Comparison of ENCODE assay signal across 10 cellular contexts in genomic region chrX:154017766-154018517, GRCh38. TPM values are rescaled to one million over a fixed set of nuclear protein-coding genes. Genes with fewer than 3 reads are reported as not detected.
DNase-seq lines count a peak whose midpoint lies in the region; ATAC-seq and TF ChIP-seq lines count a peak whose summit lies in the region.
"Had no signal": no experiment of that assay in that cellular context is flagged by ENCODE, and none has a peak within 500 bp of the region (broad histone marks: within the 10 kb centered on the region; RNA-seq: fewer than 3 reads in every experiment).

No MANE protein-coding gene starts in this region.

- no peaks in the 10 kb centered on the region for H3K27me3 Mint-ChIP-seq in activated naive CD4-positive, alpha-beta T cell treated with anti-CD3 and anti-CD28 coated beads for 36 hours (ENCODE audit: low read depth)
- no peaks in the 10 kb centered on the region for H3K27me3 Mint-ChIP-seq in activated B cell treated with CpG ODN at 0.5 μM for 24 hours

- H3K4me3 ChIP-seq in foreskin fibroblast (ENCODE audit: low read depth in 1 of 2, low read length in 2 of 2) (peak overlapping the region; percentile 52 to 57), thymus (ENCODE audit: low read length) (no peak overlapping the region)

- intact Hi-C loops in activated naive CD4-positive, alpha-beta T cell treated with anti-CD3 and anti-CD28 coated beads for 36 hours (cut with micrococcal nuclease) = loop anchor here (5.0 kb wide), 1 partner anchor 36 kb away; no protein-coding TSS in a partner anchor
- intact Hi-C loops in activated B cell treated with CpG ODN at 0.5 μM for 24 hours (cut with micrococcal nuclease) = loop anchor here (2.0 kb wide), 1 partner anchor 13 kb away; no protein-coding TSS in a partner anchor

- TF ChIP-seq CTCF in activated B cell treated with CpG ODN at 0.5 μM for 24 hours (IDR thresholded peaks at IDR 0.05) (no peak), foreskin fibroblast (IDR thresholded peaks at IDR 0.05; ENCODE audit: low read depth, low read length) (no peak)

- POLR2A ChIA-PET in activated B cell treated with CpG ODN at 0.5 μM for 24 hours (lab: Charles Lee) = interaction anchor here (0.6 to 3.9 kb wide), 8 partner anchors 11 to 523 kb away, joined by 3 to 36 read pairs (median 4); partner anchors contain the start of genes HCFC1 and TMEM187

- H3K36me3 Mint-ChIP-seq in activated naive CD4-positive, alpha-beta T cell treated with anti-CD3 and anti-CD28 coated beads for 36 hours (ENCODE audit: low read depth) = peaks cover 21% of the 10 kb centered on the region
- peaks cover 26% of the 10 kb centered on the region for H3K36me3 Mint-ChIP-seq in activated B cell treated with CpG ODN at 0.5 μM for 24 hours (ENCODE audit: low read depth)

- DNase-seq in activated naive CD4-positive, alpha-beta T cell treated with anti-CD3 and anti-CD28 coated beads for 36 hours = no peak
- no peak for DNase-seq in activated naive CD4-positive, alpha-beta T cell (lab: John Stamatoyannopoulos, UW)
- DNase-seq in activated B cell treated with CpG ODN at 0.5 μM for 24 hours = no peak
- no peak for DNase-seq in foreskin fibroblast
- no peak for DNase-seq in 8988T
- DNase-seq: body of pancreas, NCI-H2029 treated with DMSO at 0.1 percent for 48 hours had no signal

- H3K36me3 ChIP-seq in thymus (ENCODE audit: control insufficient read depth, insufficient read depth) = peaks cover 30% of the 10 kb centered on the region

- no peaks in the 10 kb centered on the region for H3K9me3 ChIP-seq in thymus (ENCODE audit: control insufficient read depth)
- H3K9me3 ChIP-seq: body of pancreas had no signal

- ATAC-seq in activated B cell treated with CpG ODN at 0.5 μM for 24 hours (ENCODE audit: low read depth) (no peak), GM19467 (IDR thresholded peaks at IDR 0.05; ENCODE audit: unreplicated experiment) (no peak), GM21381 (IDR thresholded peaks at IDR 0.05; ENCODE audit: unreplicated experiment) (no peak)
- ATAC-seq: body of pancreas had no signal

- H3K27ac Mint-ChIP-seq in activated naive CD4-positive, alpha-beta T cell treated with anti-CD3 and anti-CD28 coated beads for 36 hours = peak overlapping the region; percentile 90
- peak overlapping the region; percentile 81 for H3K27ac Mint-ChIP-seq in activated B cell treated with CpG ODN at 0.5 μM for 24 hours

- H3K4me1 ChIP-seq in thymus (ENCODE audit: control insufficient read depth, insufficient read depth, low read length) = peaks cover 6% of the 10 kb centered on the region

- H3K27me3 ChIP-seq in thymus (ENCODE audit: control insufficient read depth, insufficient read depth) = no peaks in the 10 kb centered on the region
- H3K27me3 ChIP-seq: body of pancreas had no signal

- H3K4me1 Mint-ChIP-seq in activated naive CD4-positive, alpha-beta T cell treated with anti-CD3 and anti-CD28 coated beads for 36 hours (ENCODE audit: low read depth) = peaks cover 19% of the 10 kb centered on the region
- peaks cover 27% of the 10 kb centered on the region for H3K4me1 Mint-ChIP-seq in activated B cell treated with CpG ODN at 0.5 μM for 24 hours

- CTCF ChIA-PET in activated naive CD4-positive, alpha-beta T cell treated with anti-CD3 and anti-CD28 coated beads for 36 hours (lab: Charles Lee) = interaction anchor here (0.6 to 1.3 kb wide), 2 partner anchors 34 to 75 kb away, joined by 3 to 6 read pairs; no protein-coding TSS in a partner anchor
- CTCF ChIA-PET in activated B cell treated with CpG ODN at 0.5 μM for 24 hours (lab: Charles Lee) = interaction anchor here (1.6 kb wide), 1 partner anchor 42 kb away, joined by 3 read pairs; no protein-coding TSS in a partner anchor

- H3K4me3 Mint-ChIP-seq in activated naive CD4-positive, alpha-beta T cell treated with anti-CD3 and anti-CD28 coated beads for 36 hours = peak overlapping the region; percentile 84
- peak overlapping the region; percentile 84 for H3K4me3 Mint-ChIP-seq in activated B cell treated with CpG ODN at 0.5 μM for 24 hours

- peak overlapping the region; percentile 31 for H3K27ac ChIP-seq in thymus (ENCODE audit: low read depth)

- 96% methylated on average over 26 of the region's 26 CpGs for WGBS in thymus

- no peaks in the 10 kb centered on the region for H3K9me3 Mint-ChIP-seq in activated naive CD4-positive, alpha-beta T cell treated with anti-CD3 and anti-CD28 coated beads for 36 hours
- no peaks in the 10 kb centered on the region for H3K9me3 Mint-ChIP-seq in activated B cell treated with CpG ODN at 0.5 μM for 24 hours

RNA-seq across cellular contexts. Expression of gene IRAK1, which starts 1.8 kb away (rescaled TPM):
- total RNA-seq in activated naive CD4-positive, alpha-beta T cell treated with anti-CD3 and anti-CD28 coated beads for 36 hours = 10 to 100 TPM; 77.2 to 82.6 TPM
- total RNA-seq in activated B cell treated with CpG ODN at 0.5 μM for 24 hours = 134 and 146 TPM in 2 replicates
- 44.0 TPM for polyA plus RNA-seq in thymus

RNA-seq across cellular contexts. Expression of gene TMEM187, which starts 45.4 kb away (rescaled TPM):
- total RNA-seq in activated naive CD4-positive, alpha-beta T cell treated with anti-CD3 and anti-CD28 coated beads for 36 hours = 1 to 10 TPM; 6.2 to 6.7 TPM
- total RNA-seq in activated B cell treated with CpG ODN at 0.5 μM for 24 hours = 2.0 and 2.9 TPM in 2 replicates
- polyA plus RNA-seq in thymus = 6.9 TPM

RNA-seq across cellular contexts. Expression of gene HCFC1, which starts 46.3 kb away (rescaled TPM):
- 10 to 100 TPM; 85.0 to 86.1 TPM for total RNA-seq in activated naive CD4-positive, alpha-beta T cell treated with anti-CD3 and anti-CD28 coated beads for 36 hours
- 72.5 and 79.4 TPM in 2 replicates for total RNA-seq in activated B cell treated with CpG ODN at 0.5 μM for 24 hours
- polyA plus RNA-seq in thymus = 21.9 TPM
